ENCODE assay signal across 14 cellular contexts in genomic region chr1:167926486-167926997, GRCh38. TPM values are rescaled to one million over a fixed set of nuclear protein-coding genes. Genes with fewer than 3 reads are reported as not detected.
DNase-seq lines count a peak whose midpoint lies in the region; ATAC-seq, FAIRE-seq and TF ChIP-seq lines count a peak whose summit lies in the region.
"Had no signal": no experiment of that assay in that cellular context is flagged by ENCODE, and none has a peak within 500 bp of the region (broad histone marks: within the 10 kb centered on the region; RNA-seq: fewer than 3 reads in every experiment).

No MANE protein-coding gene starts in this region.

- ATAC-seq in lower lobe of right lung = no peak
- ATAC-seq in HG02642 (IDR thresholded peaks at IDR 0.05; ENCODE audit: poor library complexity, unreplicated experiment) = no peak

- H3K27ac Mint-ChIP-seq in osteocyte (ENCODE audit: unreplicated experiment) = no peak overlapping the region

- H4K12ac ChIP-seq in trophoblast cell (ENCODE audit: low read depth, low read length) = no peak overlapping the region

- H3K4me1 ChIP-seq in OCI-LY3 (ENCODE audit: low read length) = peaks cover 11% of the 10 kb centered on the region; the same call in 1 of the 2 replicates
- peaks cover 33% of the 10 kb centered on the region for H3K4me1 ChIP-seq in hepatocyte (ENCODE audit: insufficient read depth)
- H3K4me1 ChIP-seq in trophoblast cell (ENCODE audit: control insufficient read depth in 1 of 2, insufficient read depth in 2 of 2, low read length in 2 of 2) = peaks cover 0 to 2% of the 10 kb centered on the region in 2 experiments
- H3K4me1 ChIP-seq in lower lobe of right lung = no peaks in the 10 kb centered on the region

- no peak overlapping the region for H2BK12ac ChIP-seq in trophoblast cell (ENCODE audit: low read length)

- H3K79me2 ChIP-seq in OCI-LY3 (ENCODE audit: low read length) (no peaks in the 10 kb centered on the region; the same call in 1 of the 2 replicates), hepatocyte (peaks cover 85% of the 10 kb centered on the region), trophoblast cell (ENCODE audit: control insufficient read depth, insufficient read depth, low read length, poor library complexity) (no peaks in the 10 kb centered on the region)

- FAIRE-seq in GM18507 (lab: Jason Lieb, UNC) = peak; percentile 5

- H3K4me1 Mint-ChIP-seq in osteocyte (ENCODE audit: unreplicated experiment) = peaks cover 24% of the 10 kb centered on the region

- H2AFZ ChIP-seq in OCI-LY3 (ENCODE audit: low read depth, low read length) (no peak overlapping the region), hepatocyte (no peak overlapping the region), trophoblast cell (ENCODE audit: insufficient read depth, low read length, poor library complexity) (no peak overlapping the region)

- no peaks in the 10 kb centered on the region for H3K79me1 ChIP-seq in trophoblast cell (ENCODE audit: low read length)

- H3K4ac ChIP-seq in trophoblast cell (ENCODE audit: low read depth, low read length) = peak overlapping the region; percentile 22

- DNase-seq in GM18507 (ENCODE audit: extremely low spot score, insufficient read length, low read depth) = no peak
- DNase-seq in hepatocyte (ENCODE audit: low spot score) = peak; percentile 71
- DNase-seq in trophoblast cell = no peak
- DNase-seq in NCI-H1694 treated with DMSO at 0.1 percent for 48 hours (lab: John Stamatoyannopoulos, UW) = no peak
- no peak for DNase-seq in lower lobe of right lung
- no peak for DNase-seq in osteocyte (ENCODE audit: extremely low spot score, unreplicated experiment)
- DNase-seq: BE2C; dorsolateral prefrontal cortex; NCI-H1417 treated with DMSO at 0.1 percent for 48 hours; NCI-H446; stimulated activated naive CD4-positive, alpha-beta T cell had no signal

- no peak overlapping the region for H4K8ac ChIP-seq in trophoblast cell (ENCODE audit: low read depth, low read length)

- no peak overlapping the region for H3K18ac ChIP-seq in trophoblast cell (ENCODE audit: low read length)

- no peak overlapping the region for H2BK120ac ChIP-seq in trophoblast cell (ENCODE audit: insufficient read depth, low read length, poor library complexity)

- no peak overlapping the region for H3K23ac ChIP-seq in trophoblast cell (ENCODE audit: low read length)

- WGBS in hepatocyte (ENCODE audit: low lambda C conversion rate, missing lambda C conversion rate) = 40% methylated on average over 6 of the region's 6 CpGs
- no CpG with 5 or more reads among the region's 6 CpGs for WGBS in trophoblast cell (ENCODE audit: extremely low coverage, insufficient coverage, insufficient read length)

- H3K14ac ChIP-seq in trophoblast cell (ENCODE audit: low read length) = no peak overlapping the region

- H4K91ac ChIP-seq in trophoblast cell (ENCODE audit: low read depth, low read length) = no peak overlapping the region

- no peaks in the 10 kb centered on the region for H3K9me2 ChIP-seq in hepatocyte (replicated peaks; ENCODE audit: insufficient read depth)

- no peak overlapping the region for H2AK5ac ChIP-seq in trophoblast cell (ENCODE audit: low read length)

- H3K36me3 Mint-ChIP-seq in osteocyte (ENCODE audit: unreplicated experiment) = no peaks in the 10 kb centered on the region

- H4K20me1 ChIP-seq in OCI-LY3 (ENCODE audit: insufficient read depth, low read length) (no peaks in the 10 kb centered on the region), hepatocyte (ENCODE audit: insufficient read depth, poor library complexity, severe bottlenecking) (no peaks in the 10 kb centered on the region)

- H3K9ac ChIP-seq in OCI-LY3 (ENCODE audit: low read length) (no peak overlapping the region), trophoblast cell (ENCODE audit: low read length) (no peak overlapping the region)

- no peaks in the 10 kb centered on the region for H3K27me3 Mint-ChIP-seq in osteocyte (ENCODE audit: unreplicated experiment)

- H3K36me3 ChIP-seq in OCI-LY3 (replicated peaks; ENCODE audit: low read depth, low read length) = no peaks in the 10 kb centered on the region
- no peaks in the 10 kb centered on the region for H3K36me3 ChIP-seq in hepatocyte (replicated peaks; ENCODE audit: insufficient read depth, low read depth)
- H3K36me3 ChIP-seq in trophoblast cell (ENCODE audit: control insufficient read depth in 1 of 2, insufficient read depth in 2 of 2, low read length in 2 of 2) = no peaks in the 10 kb centered on the region
- peaks cover 5% of the 10 kb centered on the region for H3K36me3 ChIP-seq in lower lobe of right lung
- H3K36me3 ChIP-seq: BE2C, neutrophil had no signal

- H3K4me3 ChIP-seq in OCI-LY3 (ENCODE audit: low read length) (no peak overlapping the region), hepatocyte (no peak overlapping the region), trophoblast cell (ENCODE audit: low read depth, low read length) (no peak overlapping the region), lower lobe of right lung (no peak overlapping the region)
- H3K4me3 ChIP-seq: dorsolateral prefrontal cortex had no signal

- H3K4me2 ChIP-seq in OCI-LY3 (ENCODE audit: low read length) (peak overlapping the region; percentile 0; the same call in 1 of the 2 replicates), hepatocyte (peak overlapping the region; percentile 70), trophoblast cell (ENCODE audit: low read length) (no peak overlapping the region)

- no peaks in the 10 kb centered on the region for H3K27me3 ChIP-seq in OCI-LY3 (ENCODE audit: low read depth, low read length)
- no peaks in the 10 kb centered on the region for H3K27me3 ChIP-seq in hepatocyte
- H3K27me3 ChIP-seq in trophoblast cell (ENCODE audit: insufficient read depth, low read length) = no peaks in the 10 kb centered on the region
- H3K27me3 ChIP-seq in lower lobe of right lung (ENCODE audit: low read depth) = no peaks in the 10 kb centered on the region
- H3K27me3 ChIP-seq: BE2C, dorsolateral prefrontal cortex, neutrophil had no signal

- H3K9me3 ChIP-seq in OCI-LY3 (ENCODE audit: insufficient read depth, low read length) (no peaks in the 10 kb centered on the region), hepatocyte (ENCODE audit: low read depth) (no peaks in the 10 kb centered on the region), trophoblast cell (ENCODE audit: insufficient read depth, low read depth, low read length) (no peaks in the 10 kb centered on the region), lower lobe of right lung (no peaks in the 10 kb centered on the region)
- H3K9me3 ChIP-seq: BE2C, neutrophil had no signal

- no peak overlapping the region for H3K27ac ChIP-seq in OCI-LY3 (ENCODE audit: low read length)
- peak overlapping the region; percentile 87 for H3K27ac ChIP-seq in hepatocyte
- H3K27ac ChIP-seq in trophoblast cell (ENCODE audit: low read depth, low read length) = no peak overlapping the region
- no peak overlapping the region for H3K27ac ChIP-seq in lower lobe of right lung
- H3K27ac ChIP-seq: dorsolateral prefrontal cortex, neutrophil had no signal

- no peak overlapping the region for H2BK5ac ChIP-seq in trophoblast cell (ENCODE audit: low read depth, low read length, poor library complexity)

- no peaks in the 10 kb centered on the region for H3K9me3 Mint-ChIP-seq in osteocyte (ENCODE audit: unreplicated experiment)

- intact Hi-C loops in lower lobe of right lung (cut with DNase I) = no loop called here

- no peak overlapping the region for H3K4me3 Mint-ChIP-seq in osteocyte (ENCODE audit: unreplicated experiment)

- TF ChIP-seq CTCF in OCI-LY3 (IDR thresholded peaks at IDR 0.05; ENCODE audit: low read depth, low read length) = peak; percentile 13; the same call in 1 of the 2 replicates
- no peak for TF ChIP-seq CTCF in hepatocyte (IDR thresholded peaks at IDR 0.05; ENCODE audit: poor library complexity)
- TF ChIP-seq CTCF in lower lobe of right lung (IDR thresholded peaks at IDR 0.05) = no peak
- TF ChIP-seq CTCF in osteocyte (IDR thresholded peaks at IDR 0.05) = no peak

RNA-seq across cellular contexts. Expression of gene DCAF6, which starts 9.9 kb away (rescaled TPM):
- 69.4 and 72.8 TPM in 2 replicates for total RNA-seq in hepatocyte
- 50.3 and 62.7 TPM in 2 replicates for polyA plus RNA-seq in hepatocyte
- 75.9 and 76.4 TPM in 2 replicates for polyA plus RNA-seq in trophoblast cell (2013)
- 50.6 TPM for total RNA-seq in lower lobe of right lung
- total RNA-seq in osteocyte = 56.8 and 60.9 TPM in 2 replicates

RNA-seq across cellular contexts. Expression of gene MPC2, which starts 10.3 kb away (rescaled TPM):
- total RNA-seq in hepatocyte (137 and 170 TPM in 2 replicates), lower lobe of right lung (49.6 TPM), osteocyte (48.2 and 50.8 TPM in 2 replicates)
- 188 and 215 TPM in 2 replicates for polyA plus RNA-seq in hepatocyte
- 61.6 and 67.9 TPM in 2 replicates for polyA plus RNA-seq in trophoblast cell (2013)

RNA-seq across cellular contexts. Expression of gene ADCY10, which starts 12.6 kb away (rescaled TPM):
- total RNA-seq in hepatocyte (0.93 and 1.4 TPM in 2 replicates), lower lobe of right lung (0.09 TPM), osteocyte (0.10 and 0.94 TPM in 2 replicates)
- polyA plus RNA-seq in hepatocyte = 1.0 and 1.5 TPM in 2 replicates
- 1.3 TPM in 2 replicates for polyA plus RNA-seq in trophoblast cell (2013)
